In genomic region chr17:51230306-51230705, GRCh38 we compare ENCODE assay signal across 18 cellular contexts. TPM values are rescaled to one million over a fixed set of nuclear protein-coding genes. Genes with fewer than 3 reads are reported as not detected.
DNase-seq lines count a peak whose midpoint lies in the region; ATAC-seq and TF ChIP-seq lines count a peak whose summit lies in the region.
"Had no signal": no experiment of that assay in that cellular context is flagged by ENCODE, and none has a peak within 500 bp of the region (broad histone marks: within the 10 kb centered on the region; RNA-seq: fewer than 3 reads in every experiment).

No MANE protein-coding gene starts in this region.

- peak; percentile 13 for ATAC-seq in activated CD8-positive, alpha-beta T cell treated with anti-CD3 and anti-CD28 coated beads for 36 hours
- no peak for ATAC-seq in activated CD8-positive, alpha-beta T cell treated with anti-CD3 and anti-CD28 coated beads, Interleukin-2, amount 10 ng/mL, durations not matched to agents 7 days and 5 days
- peak; percentile 50 for ATAC-seq in HG03066 (IDR thresholded peaks at IDR 0.05; ENCODE audit: low read depth, unreplicated experiment)
- ATAC-seq in central memory CD8-positive, alpha-beta T cell (replicated peaks; ENCODE audit: extremely low read depth, poor library complexity, severe bottlenecking), result no peak
- no peak for ATAC-seq in stimulated activated memory B cell treated with anti-CD40 and anti-IgM and Interleukin-4, amounts not matched to agents 10 μg/mL and 1 μg/mL and 100 μg/mL, for 72 hours
- ATAC-seq in GM19023 (IDR thresholded peaks at IDR 0.05; ENCODE audit: unreplicated experiment), result no peak
- ATAC-seq: activated CD4-positive, CD25-positive, alpha-beta regulatory T cell treated with anti-CD3 and anti-CD28 coated beads, Interleukin-2, amount 50 U/mL, for 24 hours; left colon; upper lobe of right lung had no signal

- no peaks in the 10 kb centered on the region for H3K27me3 Mint-ChIP-seq in activated CD8-positive, alpha-beta T cell treated with anti-CD3 and anti-CD28 coated beads for 36 hours
- H3K27me3 Mint-ChIP-seq in activated CD8-positive, alpha-beta T cell treated with anti-CD3 and anti-CD28 coated beads, Interleukin-2, amount 10 ng/mL, durations not matched to agents 7 days and 5 days (ENCODE audit: low read depth), result no peaks in the 10 kb centered on the region
- H3K27me3 Mint-ChIP-seq in central memory CD8-positive, alpha-beta T cell, result no peaks in the 10 kb centered on the region
- no peaks in the 10 kb centered on the region for H3K27me3 Mint-ChIP-seq in stimulated activated memory B cell treated with anti-CD40 and anti-IgM and Interleukin-4, amounts not matched to agents 10 μg/mL and 1 μg/mL and 100 μg/mL, for 72 hours
- H3K27me3 Mint-ChIP-seq: CD4-positive, CD25-positive, alpha-beta regulatory T cell had no signal

- H3K4me3 Mint-ChIP-seq in activated CD8-positive, alpha-beta T cell treated with anti-CD3 and anti-CD28 coated beads for 36 hours, result no peak overlapping the region
- no peak overlapping the region for H3K4me3 Mint-ChIP-seq in activated CD8-positive, alpha-beta T cell treated with anti-CD3 and anti-CD28 coated beads, Interleukin-2, amount 10 ng/mL, durations not matched to agents 7 days and 5 days
- no peak overlapping the region for H3K4me3 Mint-ChIP-seq in central memory CD8-positive, alpha-beta T cell
- H3K4me3 Mint-ChIP-seq in stimulated activated memory B cell treated with anti-CD40 and anti-IgM and Interleukin-4, amounts not matched to agents 10 μg/mL and 1 μg/mL and 100 μg/mL, for 72 hours, result no peak overlapping the region
- H3K4me3 Mint-ChIP-seq: activated naive CD4-positive, alpha-beta T cell treated with anti-CD3 and anti-CD28 coated beads for 36 hours had no signal

- peaks cover 4% of the 10 kb centered on the region for H3K36me3 Mint-ChIP-seq in activated CD8-positive, alpha-beta T cell treated with anti-CD3 and anti-CD28 coated beads for 36 hours (ENCODE audit: low read depth)
- peaks cover 2% of the 10 kb centered on the region for H3K36me3 Mint-ChIP-seq in activated CD8-positive, alpha-beta T cell treated with anti-CD3 and anti-CD28 coated beads, Interleukin-2, amount 10 ng/mL, durations not matched to agents 7 days and 5 days (ENCODE audit: low read depth)
- peaks cover 3% of the 10 kb centered on the region for H3K36me3 Mint-ChIP-seq in central memory CD8-positive, alpha-beta T cell (ENCODE audit: insufficient read depth)
- H3K36me3 Mint-ChIP-seq in stimulated activated memory B cell treated with anti-CD40 and anti-IgM and Interleukin-4, amounts not matched to agents 10 μg/mL and 1 μg/mL and 100 μg/mL, for 72 hours, result peaks cover 8% of the 10 kb centered on the region
- H3K36me3 Mint-ChIP-seq: CD4-positive, CD25-positive, alpha-beta regulatory T cell had no signal

- peaks cover 25% of the 10 kb centered on the region for H3K4me1 Mint-ChIP-seq in activated CD8-positive, alpha-beta T cell treated with anti-CD3 and anti-CD28 coated beads for 36 hours (ENCODE audit: low read depth)
- H3K4me1 Mint-ChIP-seq in activated CD8-positive, alpha-beta T cell treated with anti-CD3 and anti-CD28 coated beads, Interleukin-2, amount 10 ng/mL, durations not matched to agents 7 days and 5 days (ENCODE audit: low read depth), result peaks cover 6% of the 10 kb centered on the region
- H3K4me1 Mint-ChIP-seq in central memory CD8-positive, alpha-beta T cell, result peaks cover 43% of the 10 kb centered on the region
- peaks cover 51% of the 10 kb centered on the region for H3K4me1 Mint-ChIP-seq in stimulated activated memory B cell treated with anti-CD40 and anti-IgM and Interleukin-4, amounts not matched to agents 10 μg/mL and 1 μg/mL and 100 μg/mL, for 72 hours

- CTCF ChIA-PET in activated CD8-positive, alpha-beta T cell treated with anti-CD3 and anti-CD28 coated beads for 36 hours (lab: Charles Lee), result no interaction called here
- CTCF ChIA-PET in activated CD8-positive, alpha-beta T cell treated with anti-CD3 and anti-CD28 coated beads, Interleukin-2, amount 10 ng/mL, durations not matched to agents 7 days and 5 days (lab: Charles Lee), result no interaction called here

- intact Hi-C loops in activated CD8-positive, alpha-beta T cell treated with anti-CD3 and anti-CD28 coated beads for 36 hours (cut with micrococcal nuclease), result no loop called here

- POLR2A ChIA-PET in activated CD8-positive, alpha-beta T cell treated with anti-CD3 and anti-CD28 coated beads for 36 hours (lab: Charles Lee), result interaction anchor here (0.7 kb wide), 1 partner anchor 222 kb away, joined by 3 read pairs; no protein-coding TSS in a partner anchor
- POLR2A ChIA-PET in activated CD8-positive, alpha-beta T cell treated with anti-CD3 and anti-CD28 coated beads, Interleukin-2, amount 10 ng/mL, durations not matched to agents 7 days and 5 days (lab: Charles Lee), result interaction anchor here (0.6 kb wide), 1 partner anchor 260 kb away, joined by 3 read pairs; no protein-coding TSS in a partner anchor

- H3K27ac Mint-ChIP-seq in activated CD8-positive, alpha-beta T cell treated with anti-CD3 and anti-CD28 coated beads for 36 hours, result peak overlapping the region; percentile 7
- no peak overlapping the region for H3K27ac Mint-ChIP-seq in activated CD8-positive, alpha-beta T cell treated with anti-CD3 and anti-CD28 coated beads, Interleukin-2, amount 10 ng/mL, durations not matched to agents 7 days and 5 days
- H3K27ac Mint-ChIP-seq in central memory CD8-positive, alpha-beta T cell (ENCODE audit: low read depth), result peak overlapping the region; percentile 32
- H3K27ac Mint-ChIP-seq in stimulated activated memory B cell treated with anti-CD40 and anti-IgM and Interleukin-4, amounts not matched to agents 10 μg/mL and 1 μg/mL and 100 μg/mL, for 72 hours, result peak overlapping the region; percentile 15
- H3K27ac Mint-ChIP-seq: activated naive CD4-positive, alpha-beta T cell treated with anti-CD3 and anti-CD28 coated beads for 36 hours had no signal

- no peaks in the 10 kb centered on the region for H3K9me3 Mint-ChIP-seq in activated CD8-positive, alpha-beta T cell treated with anti-CD3 and anti-CD28 coated beads for 36 hours
- no peaks in the 10 kb centered on the region for H3K9me3 Mint-ChIP-seq in activated CD8-positive, alpha-beta T cell treated with anti-CD3 and anti-CD28 coated beads, Interleukin-2, amount 10 ng/mL, durations not matched to agents 7 days and 5 days (ENCODE audit: insufficient read depth)
- H3K9me3 Mint-ChIP-seq in central memory CD8-positive, alpha-beta T cell, result no peaks in the 10 kb centered on the region
- no peaks in the 10 kb centered on the region for H3K9me3 Mint-ChIP-seq in stimulated activated memory B cell treated with anti-CD40 and anti-IgM and Interleukin-4, amounts not matched to agents 10 μg/mL and 1 μg/mL and 100 μg/mL, for 72 hours
- H3K9me3 Mint-ChIP-seq: activated naive CD4-positive, alpha-beta T cell treated with anti-CD3 and anti-CD28 coated beads for 36 hours; CD4-positive, CD25-positive, alpha-beta regulatory T cell had no signal

- DNase-seq in activated CD8-positive, alpha-beta T cell treated with anti-CD3 and anti-CD28 coated beads for 36 hours, result no peak
- DNase-seq in activated CD8-positive, alpha-beta T cell treated with anti-CD3 and anti-CD28 coated beads, Interleukin-2, amount 10 ng/mL, durations not matched to agents 7 days and 5 days, result no peak
- no peak for DNase-seq in central memory CD8-positive, alpha-beta T cell (ENCODE audit: low spot score in 2 of 2)
- no peak for DNase-seq in NCI-H1105 treated with DMSO at 0.1 percent for 48 hours (lab: John Stamatoyannopoulos, UW)
- no peak for DNase-seq in D341Med (ENCODE audit: low spot score)
- DNase-seq: activated naive CD4-positive, alpha-beta T cell treated with anti-CD3 and anti-CD28 coated beads for 36 hours; CD4-positive, CD25-positive, alpha-beta regulatory T cell; left colon; MG63; NCI-H2107; ovary; RPMI8226; stimulated activated CD4-positive, alpha-beta T cell treated with anti-CD3 and anti-CD28 coated beads, Interleukin-4, amount 100 ng/mL, for 24 hours; upper lobe of right lung had no signal

- no peak for TF ChIP-seq CTCF in activated CD8-positive, alpha-beta T cell treated with anti-CD3 and anti-CD28 coated beads for 36 hours (IDR thresholded peaks at IDR 0.05)

RNA-seq across cellular contexts. Expression of gene MBTD1, which starts 29.5 kb away (rescaled TPM):
- 10 to 100 TPM in 1 of 2 experiments, 1 to 10 TPM in 1; 7.0 to 10.2 TPM for total RNA-seq in activated CD8-positive, alpha-beta T cell treated with anti-CD3 and anti-CD28 coated beads for 36 hours
- total RNA-seq in activated CD8-positive, alpha-beta T cell treated with anti-CD3 and anti-CD28 coated beads, Interleukin-2, amount 10 ng/mL, durations not matched to agents 7 days and 5 days, result 10 to 100 TPM; 10.4 to 11.4 TPM

RNA-seq across cellular contexts. Expression of gene UTP18, which starts 30.0 kb away (rescaled TPM):
- total RNA-seq in activated CD8-positive, alpha-beta T cell treated with anti-CD3 and anti-CD28 coated beads for 36 hours, result 10 to 100 TPM; 61.9 to 67.9 TPM
- 10 to 100 TPM; 47.4 to 52.1 TPM for total RNA-seq in activated CD8-positive, alpha-beta T cell treated with anti-CD3 and anti-CD28 coated beads, Interleukin-2, amount 10 ng/mL, durations not matched to agents 7 days and 5 days

Comparison
In these comparisons a context has a peak if more than half of its experiments do, and no peak if none do; other contexts are left out.
1. ATAC-seq: peak in activated CD8-positive, alpha-beta T cell treated with anti-CD3 and anti-CD28 coated beads for 36 hours (single experiment) and HG03066 (single experiment); none in activated CD8-positive, alpha-beta T cell treated with anti-CD3 and anti-CD28 coated beads, Interleukin-2, amount 10 ng/mL, durations not matched to agents 7 days and 5 days (single experiment), central memory CD8-positive, alpha-beta T cell (single experiment), stimulated activated memory B cell treated with anti-CD40 and anti-IgM and Interleukin-4, amounts not matched to agents 10 μg/mL and 1 μg/mL and 100 μg/mL, for 72 hours (single experiment) and GM19023 (single experiment).